In genomic region chr17:50144346-50144745, GRCh38 we compare ENCODE assay signal across 21 cellular contexts. TPM values are rescaled to one million over a fixed set of nuclear protein-coding genes. Genes with fewer than 3 reads are reported as not detected.
DNase-seq lines count a peak whose midpoint lies in the region; ATAC-seq, FAIRE-seq and TF ChIP-seq lines count a peak whose summit lies in the region.
"Had no signal": no experiment of that assay in that cellular context is flagged by ENCODE, and none has a peak within 500 bp of the region (broad histone marks: within the 10 kb centered on the region; RNA-seq: fewer than 3 reads in every experiment).

No MANE protein-coding gene starts in this region.

- H3K9ac ChIP-seq in OCI-LY3 (ENCODE audit: low read length), result no peak overlapping the region
- no peak overlapping the region for H3K9ac ChIP-seq in astrocyte (ENCODE audit: low read length)
- no peak overlapping the region for H3K9ac ChIP-seq in neuronal stem cell (ENCODE audit: low read depth, low read length, poor library complexity)

- H2AFZ ChIP-seq in OCI-LY3 (ENCODE audit: low read depth, low read length) (no peak overlapping the region), astrocyte (ENCODE audit: low read depth, low read length) (no peak overlapping the region), neuronal stem cell (ENCODE audit: low read length) (no peak overlapping the region)

- no peak overlapping the region for H4K91ac ChIP-seq in neuronal stem cell (ENCODE audit: low read depth, low read length, poor library complexity)

- H4K20me1 ChIP-seq in OCI-LY3 (ENCODE audit: insufficient read depth, low read length) (peaks cover 77% of the 10 kb centered on the region), astrocyte (ENCODE audit: insufficient read depth, low read length) (peaks cover 98% of the 10 kb centered on the region)

- no peaks in the 10 kb centered on the region for H3K27me3 Mint-ChIP-seq in activated CD4-positive, alpha-beta T cell treated with anti-CD3 and anti-CD28 coated beads, Interleukin-2, amount 10 ng/mL, durations not matched to agents 7 days and 5 days
- H3K27me3 Mint-ChIP-seq in astrocyte (ENCODE audit: low read depth, unreplicated experiment), result no peaks in the 10 kb centered on the region

- POLR2A ChIA-PET in activated CD4-positive, alpha-beta T cell treated with anti-CD3 and anti-CD28 coated beads, Interleukin-2, amount 10 ng/mL, durations not matched to agents 7 days and 5 days (lab: Charles Lee), result no interaction called here
- POLR2A ChIA-PET in GM10248 (lab: Yijun Ruan, JAX), result no interaction called here

- H2BK120ac ChIP-seq in neuronal stem cell (ENCODE audit: low read depth, low read length), result no peak overlapping the region

- H3K18ac ChIP-seq in neuronal stem cell (ENCODE audit: low read length), result no peak overlapping the region

- H3K4me3 Mint-ChIP-seq in activated CD4-positive, alpha-beta T cell treated with anti-CD3 and anti-CD28 coated beads, Interleukin-2, amount 10 ng/mL, durations not matched to agents 7 days and 5 days, result no peak overlapping the region
- H3K4me3 Mint-ChIP-seq in astrocyte (ENCODE audit: unreplicated experiment), result peak overlapping the region; percentile 47

- no peak for FAIRE-seq in astrocyte (lab: Jason Lieb, UNC)
- FAIRE-seq: A549, H54 had no signal

- H4K8ac ChIP-seq in neuronal stem cell (ENCODE audit: low read depth, low read length), result no peak overlapping the region

- H3K4me1 ChIP-seq in OCI-LY3 (ENCODE audit: low read length) (peaks cover 65% of the 10 kb centered on the region), astrocyte (ENCODE audit: insufficient read depth, low read length) (peaks cover 34% of the 10 kb centered on the region), neuronal stem cell (ENCODE audit: control insufficient read depth in 2 of 2, insufficient read depth in 1 of 2, low read depth in 1 of 2, low read length in 2 of 2) (peaks cover 15 to 23% of the 10 kb centered on the region in 2 donors)

- no peak overlapping the region for H2AK5ac ChIP-seq in neuronal stem cell (ENCODE audit: low read depth, low read length)

- peak overlapping the region; percentile 18 for H3K23ac ChIP-seq in neuronal stem cell (ENCODE audit: low read depth, low read length, poor library complexity)

- CTCF ChIA-PET in activated CD4-positive, alpha-beta T cell treated with anti-CD3 and anti-CD28 coated beads, Interleukin-2, amount 10 ng/mL, durations not matched to agents 7 days and 5 days (lab: Charles Lee), result interaction anchor here (1.4 to 1.9 kb wide), 3 partner anchors 8 to 27 kb away, joined by 4 read pairs; no protein-coding TSS in a partner anchor
- CTCF ChIA-PET in GM10248 (lab: Yijun Ruan, JAX), result interaction anchor here (1.1 to 10.7 kb wide), 7 partner anchors 9 to 56 kb away, joined by 3 to 96 read pairs (median 5); no protein-coding TSS in a partner anchor

- no peaks in the 10 kb centered on the region for H3K27me3 ChIP-seq in OCI-LY3 (ENCODE audit: low read depth, low read length)
- no peaks in the 10 kb centered on the region for H3K27me3 ChIP-seq in astrocyte (ENCODE audit: insufficient read depth, low read length)
- no peaks in the 10 kb centered on the region for H3K27me3 ChIP-seq in neuronal stem cell (ENCODE audit: control insufficient read depth in 3 of 3, insufficient read depth in 3 of 3, low read depth in 1 of 3, low read length in 3 of 3)
- H3K27me3 ChIP-seq: sigmoid colon, vagina had no signal

- H3K36me3 Mint-ChIP-seq in activated CD4-positive, alpha-beta T cell treated with anti-CD3 and anti-CD28 coated beads, Interleukin-2, amount 10 ng/mL, durations not matched to agents 7 days and 5 days (ENCODE audit: low read depth), result peaks cover 79% of the 10 kb centered on the region
- peaks cover 49% of the 10 kb centered on the region for H3K36me3 Mint-ChIP-seq in astrocyte (ENCODE audit: low read depth, unreplicated experiment)

- no peak for ATAC-seq in left lobe of liver
- ATAC-seq: A549 had no signal

- peaks cover 82% of the 10 kb centered on the region for H3K4me1 Mint-ChIP-seq in activated CD4-positive, alpha-beta T cell treated with anti-CD3 and anti-CD28 coated beads, Interleukin-2, amount 10 ng/mL, durations not matched to agents 7 days and 5 days
- H3K4me1 Mint-ChIP-seq in astrocyte (ENCODE audit: low read depth, unreplicated experiment), result peaks cover 13% of the 10 kb centered on the region

- H3K9me3 Mint-ChIP-seq in activated CD4-positive, alpha-beta T cell treated with anti-CD3 and anti-CD28 coated beads, Interleukin-2, amount 10 ng/mL, durations not matched to agents 7 days and 5 days, result no peaks in the 10 kb centered on the region
- no peaks in the 10 kb centered on the region for H3K9me3 Mint-ChIP-seq in astrocyte (ENCODE audit: unreplicated experiment)

- peaks cover 88% of the 10 kb centered on the region for H3K36me3 ChIP-seq in OCI-LY3 (replicated peaks; ENCODE audit: low read depth, low read length)
- H3K36me3 ChIP-seq in astrocyte (ENCODE audit: insufficient read depth, low read length), result peaks cover 30% of the 10 kb centered on the region
- peaks cover 49 to 74% of the 10 kb centered on the region in 2 donors for H3K36me3 ChIP-seq in neuronal stem cell (replicated peaks in 1 of 2; ENCODE audit: control insufficient read depth in 2 of 2, insufficient read depth in 2 of 2, low read length in 2 of 2)

- H3K79me2 ChIP-seq in OCI-LY3 (ENCODE audit: low read length) (peaks cover 98% of the 10 kb centered on the region), astrocyte (ENCODE audit: insufficient read depth, low read length) (peaks cover 81% of the 10 kb centered on the region)

- no peak for DNase-seq in activated CD4-positive, alpha-beta T cell treated with anti-CD3 and anti-CD28 coated beads, Interleukin-2, amount 10 ng/mL, durations not matched to agents 7 days and 5 days
- no peak for DNase-seq in activated CD4-positive, alpha-beta T cell treated with anti-CD3 and anti-CD28 coated beads for 4 hours
- no peak for DNase-seq in astrocyte (ENCODE audit: low read depth)
- DNase-seq in neuronal stem cell (ENCODE audit: low spot score), result no peak
- no peak for DNase-seq in left lobe of liver (ENCODE audit: low spot score)
- no peak for DNase-seq in NCI-H146 treated with DMSO at 0.1 percent for 48 hours (lab: John Stamatoyannopoulos, UW; ENCODE audit: unreplicated experiment)
- no peak for DNase-seq in GM10248 (ENCODE audit: extremely low spot score)
- DNase-seq: activated CD4-positive, CD25-positive, alpha-beta regulatory T cell; effector CD4-positive, alpha-beta T cell; IMR-90; NCI-H1417 treated with DMSO at 0.1 percent for 48 hours; NCI-H345; occipital lobe; OCI-M1; sigmoid colon; stimulated activated CD4-positive, alpha-beta T cell treated with anti-CD3 and anti-CD28 coated beads, Interleukin-4, amount 100 ng/mL, for 4 hours had no signal

- H3K4me3 ChIP-seq in OCI-LY3 (ENCODE audit: low read length), result no peak overlapping the region
- no peak overlapping the region for H3K4me3 ChIP-seq in astrocyte (ENCODE audit: insufficient read depth, low read depth, low read length)
- H3K4me3 ChIP-seq in neuronal stem cell (ENCODE audit: low read length in 2 of 2), result no peak overlapping the region
- H3K4me3 ChIP-seq: A549, sigmoid colon, vagina had no signal

- no peak overlapping the region for H3K14ac ChIP-seq in neuronal stem cell (ENCODE audit: low read length)

- H2BK5ac ChIP-seq in neuronal stem cell (ENCODE audit: low read length), result no peak overlapping the region

- H3K9me3 ChIP-seq in OCI-LY3 (ENCODE audit: insufficient read depth, low read length) (no peaks in the 10 kb centered on the region), astrocyte (ENCODE audit: insufficient read depth, low read depth, low read length) (no peaks in the 10 kb centered on the region), neuronal stem cell (replicated peaks in 1 of 2; ENCODE audit: control insufficient read depth in 2 of 2, insufficient read depth in 1 of 2, low read depth in 1 of 2, low read length in 2 of 2) (peaks cover 0 to 8% of the 10 kb centered on the region in 2 donors)
- H3K9me3 ChIP-seq: A549, sigmoid colon, vagina had no signal

- H3K27ac ChIP-seq in OCI-LY3 (ENCODE audit: low read length) (peak overlapping the region; percentile 98), astrocyte (ENCODE audit: low read depth, low read length) (no peak overlapping the region), neuronal stem cell (replicated peaks; ENCODE audit: low read length) (no peak overlapping the region)
- H3K27ac ChIP-seq: A549 had no signal

- no peak for TF ChIP-seq CTCF in OCI-LY3 (IDR thresholded peaks at IDR 0.05; ENCODE audit: low read depth, low read length)
- TF ChIP-seq CTCF in astrocyte (IDR thresholded peaks at IDR 0.05; ENCODE audit: insufficient read depth, low read depth, low read length), result no peak
- TF ChIP-seq CTCF in GM10248 (IDR thresholded peaks at IDR 0.05; ENCODE audit: control extremely low read depth, extremely low read depth, low read depth, missing control alignments), result no peak

- no peak overlapping the region for H3K4ac ChIP-seq in neuronal stem cell (ENCODE audit: low read length)

- peak overlapping the region; percentile 27 for H3K27ac Mint-ChIP-seq in activated CD4-positive, alpha-beta T cell treated with anti-CD3 and anti-CD28 coated beads, Interleukin-2, amount 10 ng/mL, durations not matched to agents 7 days and 5 days
- peak overlapping the region; percentile 85 for H3K27ac Mint-ChIP-seq in astrocyte (ENCODE audit: unreplicated experiment)

- no CpG with 5 or more reads among the region's 6 CpGs for WGBS in neuronal stem cell (ENCODE audit: extremely low coverage in 2 of 2, insufficient read length in 2 of 2, insufficient replicate concordance in 1 of 2), 2 donors

- H2BK15ac ChIP-seq in neuronal stem cell (ENCODE audit: low read length), result no peak overlapping the region

- no peak overlapping the region for H2BK12ac ChIP-seq in neuronal stem cell (ENCODE audit: low read length)

- peak overlapping the region; percentile 95 for H3K4me2 ChIP-seq in OCI-LY3 (ENCODE audit: low read length)
- H3K4me2 ChIP-seq in astrocyte (ENCODE audit: low read length), result no peak overlapping the region
- no peak overlapping the region for H3K4me2 ChIP-seq in neuronal stem cell (ENCODE audit: insufficient read depth, low read length, poor library complexity, severe bottlenecking)

- H3K79me1 ChIP-seq in neuronal stem cell (ENCODE audit: low read depth, low read length), result peaks cover 14% of the 10 kb centered on the region

RNA-seq across cellular contexts. Expression of gene PPP1R9B, which starts 6.1 kb away (rescaled TPM):
- total RNA-seq in activated CD4-positive, alpha-beta T cell treated with anti-CD3 and anti-CD28 coated beads, Interleukin-2, amount 10 ng/mL, durations not matched to agents 7 days and 5 days, result 100 to 1,000 TPM; 110 to 117 TPM
- total RNA-seq in astrocyte (73.6 and 75.9 TPM in 2 replicates), left lobe of liver (18.1 TPM)
- polyA plus RNA-seq in neuronal stem cell (2013, experiment 1 of 2), result 19.8 TPM
- polyA plus RNA-seq in neuronal stem cell (2013, experiment 2 of 2), result 19.4 TPM

RNA-seq across cellular contexts. Expression of gene SAMD14, which starts 14.4 kb away (rescaled TPM):
- total RNA-seq in activated CD4-positive, alpha-beta T cell treated with anti-CD3 and anti-CD28 coated beads, Interleukin-2, amount 10 ng/mL, durations not matched to agents 7 days and 5 days, result under 1 TPM; 0.07 to 0.23 TPM
- total RNA-seq in astrocyte, result 9.7 and 10.8 TPM in 2 replicates
- polyA plus RNA-seq in neuronal stem cell (2013, experiment 1 of 2), result 31.6 TPM
- 33.4 TPM for polyA plus RNA-seq in neuronal stem cell (2013, experiment 2 of 2)
- 1.9 TPM for total RNA-seq in left lobe of liver

RNA-seq across cellular contexts. Expression of gene SGCA, which starts 21.5 kb away (rescaled TPM):
- total RNA-seq in activated CD4-positive, alpha-beta T cell treated with anti-CD3 and anti-CD28 coated beads, Interleukin-2, amount 10 ng/mL, durations not matched to agents 7 days and 5 days, result not detected
- total RNA-seq in astrocyte (0.32 TPM in 1 of 2 replicates, not detected in the other), left lobe of liver (1.0 TPM)
- polyA plus RNA-seq in neuronal stem cell (2013, experiment 1 of 2), result 0.57 TPM
- 0.35 TPM for polyA plus RNA-seq in neuronal stem cell (2013, experiment 2 of 2)
- total RNA-seq: IMR-90, lung microvascular endothelial cell, occipital lobe had no signal

RNA-seq across cellular contexts. Expression of gene PDK2, which starts 49.2 kb away (rescaled TPM):
- total RNA-seq in activated CD4-positive, alpha-beta T cell treated with anti-CD3 and anti-CD28 coated beads, Interleukin-2, amount 10 ng/mL, durations not matched to agents 7 days and 5 days, result 10 to 100 TPM; 29.4 to 31.3 TPM
- total RNA-seq in astrocyte (25.8 and 26.8 TPM in 2 replicates), left lobe of liver (52.0 TPM)
- 40.5 TPM for polyA plus RNA-seq in neuronal stem cell (2013, experiment 1 of 2)
- 39.2 TPM for polyA plus RNA-seq in neuronal stem cell (2013, experiment 2 of 2)

RNA-seq across cellular contexts. Expression of gene COL1A1, which starts 57.1 kb away (rescaled TPM):
- total RNA-seq in activated CD4-positive, alpha-beta T cell treated with anti-CD3 and anti-CD28 coated beads, Interleukin-2, amount 10 ng/mL, durations not matched to agents 7 days and 5 days, result under 1 TPM; 0.31 to 0.55 TPM
- total RNA-seq in astrocyte (12,796 and 18,656 TPM in 2 replicates), left lobe of liver (19.3 TPM)
- polyA plus RNA-seq in neuronal stem cell (2013, experiment 1 of 2), result 17.9 TPM
- polyA plus RNA-seq in neuronal stem cell (2013, experiment 2 of 2), result 18.4 TPM
